In genomic region chr1:200556005-200556404, GRCh38 we compare ENCODE assay signal across 15 cellular contexts.
DNase-seq lines count a peak whose midpoint lies in the region; ATAC-seq and TF ChIP-seq lines count a peak whose summit lies in the region.
"Had no signal": no experiment of that assay in that cellular context is flagged by ENCODE, and none has a peak within 500 bp of the region (broad histone marks: within the 10 kb centered on the region; RNA-seq: fewer than 3 reads in every experiment).

No MANE protein-coding gene starts in this region.

- no peaks in the 10 kb centered on the region for H3F3A ChIP-seq in neural cell (ENCODE audit: insufficient read depth, low read length, poor library complexity, severe bottlenecking)

- no peak overlapping the region for H2AFZ ChIP-seq in neural cell (ENCODE audit: low read depth, low read length)

- H3K9me3 ChIP-seq in neural cell (ENCODE audit: low read length) = no peaks in the 10 kb centered on the region
- H3K9me3 ChIP-seq: transverse colon had no signal

- no peak overlapping the region for H3K9ac ChIP-seq in neural cell (ENCODE audit: low read length)

- DNase-seq in DMS 273 (lab: John Stamatoyannopoulos, UW; ENCODE audit: unreplicated experiment) (peak; percentile 38), DMS 273 treated with DMSO at 0.1 percent for 48 hours (lab: John Stamatoyannopoulos, UW) (no peak), M059J (ENCODE audit: low read depth) (peak; percentile 9), brain microvascular endothelial cell (no peak), RPMI8226 (no peak)
- DNase-seq: 8988T; activated CD8-positive, alpha-beta memory T cell treated with anti-CD3 and anti-CD28 coated beads for 24 hours; activated naive CD4-positive, alpha-beta T cell; DMS153; NCI-H510A treated with DMSO at 0.1 percent for 48 hours; transverse colon had no signal

- H4K20me1 ChIP-seq in neural cell (ENCODE audit: insufficient read depth) = no peaks in the 10 kb centered on the region

- no peaks in the 10 kb centered on the region for H3K9me2 ChIP-seq in neural cell (ENCODE audit: insufficient read depth, low read length)

- H3K27ac ChIP-seq in brain microvascular endothelial cell = no peak overlapping the region
- no peak overlapping the region for H3K27ac ChIP-seq in neural cell (ENCODE audit: low read length)
- H3K27ac ChIP-seq: transverse colon had no signal

- no peak overlapping the region for H3K4me2 ChIP-seq in neural cell (ENCODE audit: low read length)

- in situ Hi-C loops in brain microvascular endothelial cell (cut with HindIII; ENCODE audit: low pct_ligation_motif_present, low sequenced_read_pairs) = no loop called here

- H3K4me3 ChIP-seq in brain microvascular endothelial cell (ENCODE audit: low read depth, low read length) (no peak overlapping the region), neural cell (ENCODE audit: low read length) (no peak overlapping the region)
- H3K4me3 ChIP-seq: transverse colon had no signal

- H3K27me3 ChIP-seq in brain microvascular endothelial cell (replicated peaks) (no peaks in the 10 kb centered on the region), neural cell (ENCODE audit: insufficient read depth, low read depth, low read length) (no peaks in the 10 kb centered on the region)
- H3K27me3 ChIP-seq: transverse colon had no signal

- H3K79me2 ChIP-seq in neural cell (replicated peaks; ENCODE audit: insufficient read depth, low read length) = no peaks in the 10 kb centered on the region

- TF ChIP-seq CTCF in brain microvascular endothelial cell (IDR thresholded peaks at IDR 0.05; ENCODE audit: low read depth, low read length, missing control alignments) = peak; percentile 50
- TF ChIP-seq CTCF in neural cell (IDR thresholded peaks at IDR 0.05; ENCODE audit: poor library complexity, severe bottlenecking) = peak; percentile 50

- H3K36me3 ChIP-seq in brain microvascular endothelial cell (replicated peaks) (no peaks in the 10 kb centered on the region), neural cell (ENCODE audit: insufficient read depth, low read length) (no peaks in the 10 kb centered on the region)
- H3K36me3 ChIP-seq: transverse colon had no signal

- ATAC-seq in HG02884 (IDR thresholded peaks at IDR 0.05; ENCODE audit: unreplicated experiment) = no peak
- no peak for ATAC-seq in HG03571 (IDR thresholded peaks at IDR 0.05; ENCODE audit: unreplicated experiment)
- ATAC-seq: Right ventricle myocardium inferior had no signal

- TF ChIP-seq RAD21 in neural cell (conservative IDR thresholded peaks at IDR 0.05) = peak; percentile 54

- TF ChIP-seq EP300 in neural cell (conservative IDR thresholded peaks at IDR 0.05; ENCODE audit: poor library complexity, severe bottlenecking) = no peak

TF ChIP-seq in neural cell, 6 proteins besides CTCF, POLR2A, EP300 and RAD21:
- no peak for TF ChIP-seq SMC3 (conservative IDR thresholded peaks at IDR 0.05; ENCODE audit: poor library complexity)
- TF ChIP-seq MXI1 (conservative IDR thresholded peaks at IDR 0.05; ENCODE audit: poor library complexity, severe bottlenecking) = no peak
- TF ChIP-seq EZH2 (IDR thresholded peaks at IDR 0.05; ENCODE audit: borderline replicate concordance, insufficient read depth, low read length, poor library complexity, severe bottlenecking) = no peak
- no peak for TF ChIP-seq POLR2AphosphoS5 (IDR thresholded peaks at IDR 0.05)
- TF ChIP-seq TAF1 (IDR thresholded peaks at IDR 0.05; ENCODE audit: low read depth) = no peak
- no peak for TF ChIP-seq REST (IDR thresholded peaks at IDR 0.05; ENCODE audit: borderline replicate concordance)

Comparison
In these comparisons a context has a peak if more than half of its experiments do, and no peak if none do; other contexts are left out.
1. DNase-seq: peak in DMS 273 (single experiment) and M059J (single experiment); none in DMS 273 treated with DMSO at 0.1 percent for 48 hours (single experiment), brain microvascular endothelial cell (single experiment) and RPMI8226 (single experiment).